8 cellular contexts compared by ENCODE assay signal in the genomic region with DNA sequence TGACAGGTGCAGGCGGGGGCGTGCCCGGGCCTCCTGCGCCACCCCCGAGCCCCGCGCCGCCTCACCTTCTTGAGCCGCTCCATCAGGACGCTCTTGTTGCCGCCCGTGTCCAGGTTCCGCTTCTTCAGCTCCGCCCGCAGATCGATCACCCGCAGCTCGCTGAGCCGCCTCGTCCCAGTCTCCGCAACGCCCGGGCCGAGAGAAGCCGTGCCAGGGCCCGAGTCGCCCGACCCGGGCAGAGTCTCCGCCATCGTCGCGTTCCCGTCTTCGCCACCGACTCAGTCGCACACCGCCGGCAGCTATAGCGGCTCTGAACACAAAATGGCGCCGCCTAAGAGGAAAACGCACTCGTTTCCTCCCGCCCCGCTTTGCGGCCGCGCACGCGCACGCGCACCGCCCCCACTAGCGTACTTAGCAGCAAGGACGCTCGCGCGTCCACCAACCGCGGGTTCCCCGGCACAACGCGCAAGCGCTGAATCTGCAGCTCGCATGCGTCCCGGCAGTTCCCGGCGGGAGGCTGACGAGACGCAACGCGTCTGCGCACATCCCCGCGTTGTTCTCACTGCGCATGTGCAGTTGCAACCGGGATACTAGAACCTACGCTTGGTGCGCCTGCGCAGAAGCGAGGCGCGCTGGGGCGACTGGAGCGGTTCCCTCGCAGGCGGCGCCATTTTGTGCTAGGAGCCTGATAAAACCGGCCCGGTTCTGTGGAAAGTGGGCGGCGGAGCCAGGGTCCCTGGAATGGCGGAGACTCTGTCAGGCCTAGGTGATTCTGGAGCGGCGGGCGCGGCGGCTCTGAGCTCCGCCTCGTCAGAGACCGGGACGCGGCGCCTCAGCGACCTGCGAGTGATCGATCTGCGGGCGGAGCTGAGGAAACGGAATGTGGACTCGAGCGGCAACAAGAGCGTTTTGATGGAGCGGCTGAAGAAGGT. TPM values are rescaled to one million over a fixed set of nuclear protein-coding genes. Genes with fewer than 3 reads are reported as not detected.
DNase-seq lines count a peak whose midpoint lies in the region; ATAC-seq and TF ChIP-seq lines count a peak whose summit lies in the region.

A gene (plus strand): TSS at position 619 of the 932 bp plus-strand sequence. CDS start 123 bp downstream, at position 742.
A gene (minus strand): TSS at position 312 of the 932 bp plus-strand sequence. CDS start 61 bp downstream, at position 251.

- peak; percentile 91 for TF ChIP-seq POLR2A in ovary (IDR thresholded peaks at IDR 0.05)
- TF ChIP-seq POLR2A in thyroid gland (IDR thresholded peaks at IDR 0.05) = peak; percentile 85 to 93

- TF ChIP-seq CTCF in GM12865 (IDR thresholded peaks at IDR 0.05; ENCODE audit: insufficient read depth, low read depth, low read length, missing control alignments) = no peak
- TF ChIP-seq CTCF in ovary (IDR thresholded peaks at IDR 0.05) = no peak
- TF ChIP-seq CTCF in thyroid gland (IDR thresholded peaks at IDR 0.05) = no peak

- H3K27me3 ChIP-seq in ovary (no peaks in the 10 kb centered on the region), thyroid gland (no peaks in the 10 kb centered on the region)

- H3K9me3 ChIP-seq in ovary (no peaks in the 10 kb centered on the region), thyroid gland (no peaks in the 10 kb centered on the region)

- no peaks in the 10 kb centered on the region for H3K9me3 Mint-ChIP-seq in activated naive CD8-positive, alpha-beta T cell treated with anti-CD3 and anti-CD28 coated beads, Interleukin-2, amount 50 U/mL, for 24 hours

- 0 to 1% (median 0%) methylated on average over 108 to 116 of the region's 116 CpGs for WGBS in ovary, 3 donors
- 0% methylated on average over 23 to 40 of the region's 116 CpGs for WGBS in thyroid gland, 2 donors

- TF ChIP-seq EP300 in ovary (IDR thresholded peaks at IDR 0.05) = peak; percentile 14

- peak; percentile 100 for DNase-seq in GM12865 (ENCODE audit: low read depth)
- DNase-seq in NCI-H1417 treated with DMSO at 0.1 percent for 48 hours (lab: John Stamatoyannopoulos, UW) = peak; percentile 97
- DNase-seq in SW480 (ENCODE audit: low spot score) = peak; percentile 96
- DNase-seq in activated naive CD8-positive, alpha-beta T cell treated with anti-CD3 and anti-CD28 coated beads, Interleukin-2, amount 50 U/mL, for 24 hours = peak; percentile 99
- peak; percentile 100 for DNase-seq in Right ventricle myocardium inferior (ENCODE audit: missing footprints)
- DNase-seq in ovary = peak; percentile 99 to 100 (median 100)
- peak; percentile 99 to 100 for DNase-seq in thyroid gland

- H3K27me3 Mint-ChIP-seq in activated naive CD8-positive, alpha-beta T cell treated with anti-CD3 and anti-CD28 coated beads, Interleukin-2, amount 50 U/mL, for 24 hours = peaks cover 3% of the 10 kb centered on the region

- ATAC-seq in HG02763 (IDR thresholded peaks at IDR 0.05; ENCODE audit: unreplicated experiment) (peak; percentile 89), Right ventricle myocardium inferior (peak; percentile 97)
- peak; percentile 88 for ATAC-seq in activated naive CD8-positive, alpha-beta T cell treated with anti-CD3 and anti-CD28 coated beads, Interleukin-2, amount 50 U/mL, for 24 hours

- H3K36me3 ChIP-seq in ovary (no peaks in the 10 kb centered on the region), thyroid gland (peaks cover 27 to 28% of the 10 kb centered on the region in 2 donors)

- H3K27ac ChIP-seq in ovary (peak within 1 kb of the TSS; percentile 87 to 94), thyroid gland (peak within 1 kb of the TSS; percentile 87 to 95 (median 94))

- peak within 1 kb of the TSS; percentile 100 for H3K4me3 Mint-ChIP-seq in activated naive CD8-positive, alpha-beta T cell treated with anti-CD3 and anti-CD28 coated beads, Interleukin-2, amount 50 U/mL, for 24 hours

- H3K4me1 ChIP-seq in ovary (ENCODE audit: insufficient read depth) (peaks cover 20% of the 10 kb centered on the region), thyroid gland (peaks cover 35 to 56% of the 10 kb centered on the region in 2 donors)

- H3K4me3 ChIP-seq in GM12865 (ENCODE audit: low read depth, low read length) = peak within 1 kb of the TSS; percentile 98
- peak within 1 kb of the TSS; percentile 99 for H3K4me3 ChIP-seq in ovary
- peak within 1 kb of the TSS; percentile 75 to 99 (median 98) for H3K4me3 ChIP-seq in thyroid gland (replicated peaks in 1 of 3)

- peaks cover 73% of the 10 kb centered on the region for H3K4me1 Mint-ChIP-seq in activated naive CD8-positive, alpha-beta T cell treated with anti-CD3 and anti-CD28 coated beads, Interleukin-2, amount 50 U/mL, for 24 hours

- peak within 1 kb of the TSS; percentile 100 for H3K27ac Mint-ChIP-seq in activated naive CD8-positive, alpha-beta T cell treated with anti-CD3 and anti-CD28 coated beads, Interleukin-2, amount 50 U/mL, for 24 hours

- intact Hi-C loops in Right ventricle myocardium inferior (cut with DNase I) = loop anchor here (2.0 kb wide), 1 partner anchor 58 kb away; a partner anchor contains a TSS
- intact Hi-C loops in ovary (cut with DNase I) = loop anchor here in 1 of 4 donors (10.0 kb wide), 1 partner anchor 62 kb away; a partner anchor contains a TSS
- intact Hi-C loops in thyroid gland (cut with DNase I) = loop anchor here (10.0 kb wide), 1 partner anchor 72 kb away; a partner anchor contains a TSS

- peaks cover 74% of the 10 kb centered on the region for H3K36me3 Mint-ChIP-seq in activated naive CD8-positive, alpha-beta T cell treated with anti-CD3 and anti-CD28 coated beads, Interleukin-2, amount 50 U/mL, for 24 hours (ENCODE audit: low read depth)

RNA-seq across cellular contexts. Expression of the first gene that starts in this region (rescaled TPM):
- total RNA-seq in Right ventricle myocardium inferior (59.8 TPM), ovary (100 to 1,000 TPM in 1 of 7 donors, 10 to 100 TPM in 6; 66.9 to 108 (median 88.7) TPM), thyroid gland (100 to 1,000 TPM in 2 of 4 donors, 10 to 100 TPM in 2; 70.1 to 129 (median 86.7) TPM)
- 10 to 100 TPM; 64.1 to 72.5 TPM for polyA plus RNA-seq in ovary

RNA-seq across cellular contexts. Expression of the second gene that starts in this region (rescaled TPM):
- total RNA-seq in Right ventricle myocardium inferior (43.7 TPM), ovary (100 to 1,000 TPM in 5 of 7 donors, 10 to 100 TPM in 2; 51.3 to 173 (median 109) TPM), thyroid gland (10 to 100 TPM; 52.2 to 74.5 (median 65.3) TPM)
- 100 to 1,000 TPM in 1 of 2 donors, 10 to 100 TPM in 1; 74.5 to 107 TPM for polyA plus RNA-seq in ovary

Comparison
In these comparisons a context has a peak if more than half of its experiments do, and no peak if none do; other contexts are left out.
1. Peak in every context shown above with its lines: DNase-seq, ATAC-seq, H3K4me3 ChIP-seq and H3K27ac ChIP-seq.